10 cellular contexts compared by ENCODE assay signal in the genomic region with DNA sequence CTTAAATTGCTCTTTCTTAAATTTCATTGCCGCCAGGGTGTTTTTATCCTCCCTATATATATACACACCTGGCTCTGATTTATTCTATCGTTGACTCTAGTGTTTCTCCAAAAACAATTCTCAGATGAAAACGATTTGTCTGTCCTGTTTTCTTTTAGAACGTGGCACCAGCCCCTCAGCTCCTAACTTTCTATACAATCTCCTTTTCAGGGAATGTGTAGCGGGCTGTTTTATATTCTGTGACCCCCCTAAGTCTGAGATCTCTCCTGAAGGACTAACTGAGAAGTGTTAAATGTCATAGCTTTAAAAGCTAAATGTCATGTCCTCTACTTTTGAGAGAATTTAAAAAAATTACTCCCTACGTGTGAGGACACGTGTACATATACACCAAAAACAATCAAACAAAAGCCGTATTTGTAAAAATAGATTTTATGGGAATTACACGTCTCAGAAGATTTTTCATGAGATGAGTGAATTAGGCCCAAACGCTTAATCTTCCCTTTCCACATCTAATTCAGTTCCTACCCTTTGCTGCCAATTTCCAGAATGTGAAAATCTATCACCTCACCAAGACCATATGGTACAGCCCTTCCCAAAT. TPM values are rescaled to one million over a fixed set of nuclear protein-coding genes. Genes with fewer than 3 reads are reported as not detected.
DNase-seq lines count a peak whose midpoint lies in the region; ATAC-seq lines count a peak whose summit lies in the region.
"Had no signal": no experiment of that assay in that cellular context is flagged by ENCODE, and none has a peak within 500 bp of the region (broad histone marks: within the 10 kb centered on the region; RNA-seq: fewer than 3 reads in every experiment).

No MANE protein-coding gene starts in this region.

- H3K36me3 Mint-ChIP-seq in activated naive CD4-positive, alpha-beta T cell treated with anti-CD3 and anti-CD28 coated beads, Interleukin-2, amount 50 U/mL, for 24 hours, result peaks cover 2% of the 10 kb centered on the region
- H3K36me3 Mint-ChIP-seq in activated naive CD4-positive, alpha-beta T cell treated with anti-CD3 and anti-CD28 coated beads, Interleukin-2, amount 50 U/mL, for 72 hours, result peaks cover 7 to 18% of the 10 kb centered on the region in 2 donors
- H3K36me3 Mint-ChIP-seq in naive B cell, result peaks cover 9% of the 10 kb centered on the region in 2 donors

- H3K27ac ChIP-seq in duodenal mucosa (ENCODE audit: low read depth, low read length) (no peak overlapping the region), urinary bladder (ENCODE audit: low read depth) (no peak overlapping the region)
- H3K27ac ChIP-seq: BLaER1 treated with 17β-estradiol and CSF1 and Interleukin-3, amounts not matched to agents 10 nM and 100 nM had no signal

- H3K9me3 ChIP-seq in duodenal mucosa (ENCODE audit: control insufficient read depth in 1 of 2, low read length in 2 of 2), result no peaks in the 10 kb centered on the region

- H3K4me3 ChIP-seq in duodenal mucosa (ENCODE audit: low read depth in 1 of 2, low read length in 2 of 2), result peak overlapping the region; percentile 70 to 76
- H3K4me3 ChIP-seq in urinary bladder (ENCODE audit: low read depth, low read length), result peak overlapping the region; percentile 87
- H3K4me3 ChIP-seq: BLaER1 treated with 17β-estradiol and CSF1 and Interleukin-3, amounts not matched to agents 10 nM and 100 nM had no signal

- no peak for ATAC-seq in activated naive CD4-positive, alpha-beta T cell treated with anti-CD3 and anti-CD28 coated beads, Interleukin-2, amount 50 U/mL, for 72 hours
- ATAC-seq in naive B cell (ENCODE audit: low read depth in 2 of 2) (no peak), HG02571 (IDR thresholded peaks at IDR 0.05; ENCODE audit: unreplicated experiment) (no peak)

- H3K9ac ChIP-seq in duodenal mucosa (ENCODE audit: low read depth in 1 of 2, low read length in 2 of 2), result peak overlapping the region in 1 of 2 donors; percentile 29
- H3K9ac ChIP-seq: BLaER1 treated with 17β-estradiol and CSF1 and Interleukin-3, amounts not matched to agents 10 nM and 100 nM had no signal

- peaks cover 32% of the 10 kb centered on the region for H3K27me3 Mint-ChIP-seq in activated naive CD4-positive, alpha-beta T cell treated with anti-CD3 and anti-CD28 coated beads, Interleukin-2, amount 50 U/mL, for 24 hours
- peaks cover 43 to 53% (median 45%) of the 10 kb centered on the region in 3 donors for H3K27me3 Mint-ChIP-seq in naive B cell

- H3K36me3 ChIP-seq in duodenal mucosa (ENCODE audit: control insufficient read depth in 1 of 2, insufficient read depth in 2 of 2, low read length in 2 of 2) (no peaks in the 10 kb centered on the region), urinary bladder (ENCODE audit: insufficient read depth) (no peaks in the 10 kb centered on the region)
- H3K36me3 ChIP-seq: BLaER1 treated with 17β-estradiol and CSF1 and Interleukin-3, amounts not matched to agents 10 nM and 100 nM had no signal

- no peak for DNase-seq in activated naive CD4-positive, alpha-beta T cell treated with anti-CD3 and anti-CD28 coated beads, Interleukin-2, amount 50 U/mL, for 72 hours (ENCODE audit: low spot score in 2 of 2)
- DNase-seq in naive B cell, result no peak
- DNase-seq in UCSD-AML1 (lab: John Stamatoyannopoulos, UW; ENCODE audit: unreplicated experiment), result no peak
- no peak for DNase-seq in ACHN
- DNase-seq: central memory CD4-positive, alpha-beta T cell had no signal

- H3K27ac Mint-ChIP-seq in activated naive CD4-positive, alpha-beta T cell treated with anti-CD3 and anti-CD28 coated beads, Interleukin-2, amount 50 U/mL, for 24 hours, result no peak overlapping the region
- no peak overlapping the region for H3K27ac Mint-ChIP-seq in activated naive CD4-positive, alpha-beta T cell treated with anti-CD3 and anti-CD28 coated beads, Interleukin-2, amount 50 U/mL, for 72 hours
- H3K27ac Mint-ChIP-seq in naive B cell, result peak overlapping the region in 1 of 6 donors; percentile 37

- H3K4me1 Mint-ChIP-seq in activated naive CD4-positive, alpha-beta T cell treated with anti-CD3 and anti-CD28 coated beads, Interleukin-2, amount 50 U/mL, for 24 hours, result peaks cover 15% of the 10 kb centered on the region
- peaks cover 0 to 21% (median 4%) of the 10 kb centered on the region in 3 donors for H3K4me1 Mint-ChIP-seq in naive B cell

- H3K4me1 ChIP-seq in duodenal mucosa (ENCODE audit: control insufficient read depth in 1 of 2, insufficient read depth in 2 of 2, low read length in 2 of 2) (peaks cover 4 to 6% of the 10 kb centered on the region in 2 donors), urinary bladder (ENCODE audit: insufficient read depth) (peaks cover 1% of the 10 kb centered on the region)

- peak overlapping the region; percentile 77 for H3K4me3 Mint-ChIP-seq in activated naive CD4-positive, alpha-beta T cell treated with anti-CD3 and anti-CD28 coated beads, Interleukin-2, amount 50 U/mL, for 24 hours
- H3K4me3 Mint-ChIP-seq in naive B cell, result peak overlapping the region; percentile 1 to 70 (median 51)

- H3K9me3 Mint-ChIP-seq in activated naive CD4-positive, alpha-beta T cell treated with anti-CD3 and anti-CD28 coated beads, Interleukin-2, amount 50 U/mL, for 24 hours, result no peaks in the 10 kb centered on the region
- H3K9me3 Mint-ChIP-seq in activated naive CD4-positive, alpha-beta T cell treated with anti-CD3 and anti-CD28 coated beads, Interleukin-2, amount 50 U/mL, for 72 hours, result no peaks in the 10 kb centered on the region
- peaks cover 0 to 4% (median 0%) of the 10 kb centered on the region in 7 donors for H3K9me3 Mint-ChIP-seq in naive B cell

- in situ Hi-C loops in ACHN (cut with HindIII; ENCODE audit: low pct_ligation_motif_present, low pct_unique_long_range_greater_than_20kb, low sequenced_read_pairs), result no loop called here

- H3K27me3 ChIP-seq in duodenal mucosa (ENCODE audit: control insufficient read depth in 1 of 2, insufficient read depth in 2 of 2, low read length in 2 of 2), result peaks cover 4 to 5% of the 10 kb centered on the region in 2 donors
- H3K27me3 ChIP-seq: BLaER1 treated with 17β-estradiol and CSF1 and Interleukin-3, amounts not matched to agents 10 nM and 100 nM had no signal

- 41% methylated on average over 10 of the region's 10 CpGs for WGBS in urinary bladder

RNA-seq across cellular contexts. Expression of gene CTTNBP2, which starts 0.8 kb away (rescaled TPM):
- total RNA-seq in activated naive CD4-positive, alpha-beta T cell treated with anti-CD3 and anti-CD28 coated beads, Interleukin-2, amount 50 U/mL, for 72 hours, result not detected
- not detected for polyA plus RNA-seq in naive B cell (ENCODE audit: low read depth in 6 of 6)
- 13.1 TPM for total RNA-seq in urinary bladder
- 6.3 TPM for polyA plus RNA-seq in urinary bladder

Comparison
In these comparisons a context has a peak if more than half of its experiments do, and no peak if none do; other contexts are left out.
1. RNA of gene CTTNBP2, which starts 0.8 kb away (total RNA-seq): 13.1 TPM in urinary bladder (single experiment); not detected in activated naive CD4-positive, alpha-beta T cell treated with anti-CD3 and anti-CD28 coated beads, Interleukin-2, amount 50 U/mL, for 72 hours; every median in the first group is over 10 times any median in the second.